In the genomic region with DNA sequence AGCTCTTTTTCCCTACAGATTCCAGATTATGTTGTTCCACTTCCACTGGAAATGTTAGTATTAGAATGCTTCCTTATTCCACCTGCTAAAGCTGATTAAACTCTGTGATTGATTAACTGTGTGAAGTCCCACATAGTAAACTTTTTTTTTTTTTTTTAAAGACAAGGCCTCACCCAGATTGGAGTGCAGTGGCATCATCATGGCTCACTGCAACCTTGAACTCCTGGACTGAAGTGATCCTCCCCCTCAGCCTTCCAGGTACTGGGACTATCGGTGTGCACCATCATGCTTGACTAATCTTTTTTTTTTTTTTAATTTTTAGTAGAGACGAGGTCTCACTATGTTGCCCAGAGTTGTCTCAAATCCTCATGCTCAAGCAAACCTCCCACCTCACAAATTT, we compare ENCODE assay signal across 7 cellular contexts.
"Had no signal": no experiment of that assay in that cellular context is flagged by ENCODE, and none has a peak within 500 bp of the region (broad histone marks: within the 10 kb centered on the region; RNA-seq: fewer than 3 reads in every experiment).

No MANE protein-coding gene starts in this region.

- ATAC-seq: K562 had no signal

- FAIRE-seq: HTR-8/SVneo, K562 had no signal

- H3K4me3 ChIP-seq: K562 had no signal

- H3K9me3 Mint-ChIP-seq: IgD-negative memory B cell had no signal

- H3K4me3 Mint-ChIP-seq: IgD-negative memory B cell had no signal

- DNase-seq: IMR-90, KBM-7, KG1 had no signal

- H3K27ac ChIP-seq: HL-60 had no signal

- H3K27ac Mint-ChIP-seq: IgD-negative memory B cell had no signal

- H3K36me3 Mint-ChIP-seq: IgD-negative memory B cell had no signal
